In genomic region chr3:122680381-122681293, GRCh38 we compare ENCODE assay signal across 1 cellular context.
A peak's percentile ranks its signal among the peaks of the same experiment; 100 is the strongest.
TF ChIP-seq lines count a peak whose summit lies in the region.

Gene PARP14 (plus strand): TSS chr3:122680839. CDS start chr3:122680884, 45 bp downstream.

TF ChIP-seq in HEK293, 187 proteins besides CTCF, POLR2A, EP300 and RAD21 (continued from another document):
- TF ChIP-seq ZNF747 (tag by site-specific recombination; IDR thresholded peaks at IDR 0.05) (no peak), ZNF398 (tag by site-specific recombination; IDR thresholded peaks at IDR 0.05) (peak; percentile 76), ZXDB (tag by site-specific recombination; IDR thresholded peaks at IDR 0.05) (peak; percentile 72), SP3 (tag by site-specific recombination; IDR thresholded peaks at IDR 0.05) (peak; percentile 11; the same call in 1 of the 2 replicates), GLIS2 (tag by site-specific recombination; IDR thresholded peaks at IDR 0.05) (peak; percentile 57), ZNF473 (tag by site-specific recombination; IDR thresholded peaks at IDR 0.05) (no peak), EGR2 (tag by site-specific recombination; IDR thresholded peaks at IDR 0.05; ENCODE audit: low read depth) (peak; percentile 51; the same call in 1 of the 2 replicates), PBX3 (CRISPR knock-in tag; IDR thresholded peaks at IDR 0.05) (no peak), ZFHX2 (tag by site-specific recombination; conservative IDR thresholded peaks at IDR 0.05) (peak; percentile 83)
